In the genomic region with DNA sequence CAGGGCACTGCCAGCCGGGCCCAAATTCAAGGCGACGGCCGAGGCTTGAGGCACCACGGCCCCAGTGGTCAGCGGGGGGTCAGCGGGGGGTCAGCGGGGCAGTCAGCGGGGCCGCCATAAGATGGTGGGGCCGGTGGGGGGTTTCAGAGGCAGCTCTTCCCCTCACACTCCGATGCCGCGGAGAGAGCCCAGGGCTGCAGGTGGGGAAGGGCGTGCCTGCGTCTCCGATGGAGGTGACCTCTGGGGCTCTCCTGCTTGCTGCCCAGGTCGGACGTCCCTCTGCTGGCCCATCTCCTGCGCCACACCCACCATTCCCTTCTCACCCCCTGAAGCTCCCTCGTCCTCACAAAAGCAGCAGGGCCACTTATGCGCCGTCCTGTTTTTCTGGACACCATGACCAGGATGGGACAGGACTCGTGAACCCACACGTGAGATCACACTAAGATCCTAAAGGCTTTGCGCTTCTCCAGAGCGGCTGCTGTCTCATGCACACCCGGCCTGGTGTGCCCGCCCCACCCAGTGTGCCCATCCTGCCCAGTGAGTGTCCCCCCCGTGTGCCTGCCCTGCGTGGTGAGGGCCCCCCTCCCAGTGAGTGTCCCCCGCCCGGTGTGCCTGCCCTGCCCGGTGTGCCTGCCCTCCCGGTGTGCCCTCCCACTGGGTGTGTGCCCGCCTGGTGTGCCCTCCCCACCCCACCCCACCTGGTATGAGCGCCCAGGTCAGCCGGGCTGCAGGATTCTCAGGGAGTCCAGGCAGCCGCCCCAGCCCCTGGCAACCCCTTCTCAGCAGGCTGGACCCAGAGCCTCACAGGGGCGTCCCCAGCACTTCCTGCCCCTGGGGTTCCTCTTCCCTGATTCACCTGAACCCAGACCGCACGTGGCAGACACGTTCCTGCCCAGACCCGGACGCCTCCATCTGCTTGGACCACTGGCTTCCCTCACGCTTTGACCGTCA, we compare ENCODE assay signal across 16 cellular contexts. TPM values are rescaled to one million over a fixed set of nuclear protein-coding genes. Genes with fewer than 3 reads are reported as not detected.
DNase-seq lines count a peak whose midpoint lies in the region; ATAC-seq and TF ChIP-seq lines count a peak whose summit lies in the region.
"Had no signal": no experiment of that assay in that cellular context is flagged by ENCODE, and none has a peak within 500 bp of the region (broad histone marks: within the 10 kb centered on the region; RNA-seq: fewer than 3 reads in every experiment).

No MANE protein-coding gene starts in this region.

- H3K9me3 Mint-ChIP-seq in glutamatergic neuron (ENCODE audit: unreplicated experiment) (peaks cover 4% of the 10 kb centered on the region), osteocyte (ENCODE audit: unreplicated experiment) (no peaks in the 10 kb centered on the region)
- H3K9me3 Mint-ChIP-seq: activated CD4-positive, alpha-beta T cell treated with anti-CD3 and anti-CD28 coated beads, Interleukin-2, amount 10 ng/mL, durations not matched to agents 7 days and 5 days; activated T-helper 1 cell treated with anti-CD3 and anti-CD28 coated beads, Interleukin-12 subunit alpha, Interleukin-12 subunit beta, Interleukin-2, Interleukin-4 antibody, amounts not matched to agents 30 ng/mL and 10 ng/mL and 1 ng/mL, durations not matched to agents 14 hours and 24 hours and 36 hours had no signal

- no peaks in the 10 kb centered on the region for H3K36me3 Mint-ChIP-seq in glutamatergic neuron (ENCODE audit: unreplicated experiment)
- H3K36me3 Mint-ChIP-seq in osteocyte (ENCODE audit: unreplicated experiment): no peaks in the 10 kb centered on the region

- peak overlapping the region; percentile 48 for H3K27ac Mint-ChIP-seq in glutamatergic neuron (ENCODE audit: unreplicated experiment)
- H3K27ac Mint-ChIP-seq in osteocyte (ENCODE audit: unreplicated experiment): no peak overlapping the region
- H3K27ac Mint-ChIP-seq: activated CD4-positive, alpha-beta T cell treated with anti-CD3 and anti-CD28 coated beads, Interleukin-2, amount 10 ng/mL, durations not matched to agents 7 days and 5 days; activated T-helper 1 cell treated with anti-CD3 and anti-CD28 coated beads, Interleukin-12 subunit alpha, Interleukin-12 subunit beta, Interleukin-2, Interleukin-4 antibody, amounts not matched to agents 30 ng/mL and 10 ng/mL and 1 ng/mL, durations not matched to agents 14 hours and 24 hours and 36 hours had no signal

- H3K4me3 Mint-ChIP-seq in glutamatergic neuron (ENCODE audit: unreplicated experiment) (no peak overlapping the region), osteocyte (ENCODE audit: unreplicated experiment) (no peak overlapping the region)
- H3K4me3 Mint-ChIP-seq: activated CD4-positive, alpha-beta T cell treated with anti-CD3 and anti-CD28 coated beads, Interleukin-2, amount 10 ng/mL, durations not matched to agents 7 days and 5 days; activated T-helper 1 cell treated with anti-CD3 and anti-CD28 coated beads, Interleukin-12 subunit alpha, Interleukin-12 subunit beta, Interleukin-2, Interleukin-4 antibody, amounts not matched to agents 30 ng/mL and 10 ng/mL and 1 ng/mL, durations not matched to agents 14 hours and 24 hours and 36 hours had no signal

- ATAC-seq in HG03469 (IDR thresholded peaks at IDR 0.05; ENCODE audit: unreplicated experiment): no peak

- H3K27ac ChIP-seq in C4-2B: peak overlapping the region; percentile 53; the same call in 1 of the 2 replicates
- H3K27ac ChIP-seq: 22Rv1, thoracic aorta had no signal

- TF ChIP-seq CTCF in C4-2B (conservative IDR thresholded peaks at IDR 0.05) (no peak), glutamatergic neuron (IDR thresholded peaks at IDR 0.05; ENCODE audit: partially characterized antibody, unreplicated experiment) (no peak), osteocyte (IDR thresholded peaks at IDR 0.05) (no peak)

- H3K4me1 Mint-ChIP-seq in glutamatergic neuron (ENCODE audit: low read depth, unreplicated experiment) (peaks cover 25% of the 10 kb centered on the region), osteocyte (ENCODE audit: unreplicated experiment) (peaks cover 33% of the 10 kb centered on the region)

- H3K27me3 Mint-ChIP-seq in glutamatergic neuron (ENCODE audit: unreplicated experiment): peaks cover 9% of the 10 kb centered on the region
- H3K27me3 Mint-ChIP-seq in osteocyte (ENCODE audit: unreplicated experiment): peaks cover 48% of the 10 kb centered on the region

- DNase-seq in DMS53 (lab: John Stamatoyannopoulos, UW): peak; percentile 40
- DNase-seq in DMS53 treated with DMSO at 0.1 percent for 48 hours (lab: John Stamatoyannopoulos, UW; ENCODE audit: unreplicated experiment): no peak
- no peak for DNase-seq in glutamatergic neuron
- peak; percentile 80 for DNase-seq in osteocyte (ENCODE audit: extremely low spot score, unreplicated experiment)
- DNase-seq in NCI-H69 (lab: John Stamatoyannopoulos, UW): no peak
- no peak for DNase-seq in DMS153 treated with DMSO at 0.1 percent for 48 hours (lab: John Stamatoyannopoulos, UW; ENCODE audit: unreplicated experiment)
- DNase-seq: activated CD4-positive, alpha-beta T cell treated with anti-CD3 and anti-CD28 coated beads, Interleukin-2, amount 10 ng/mL, durations not matched to agents 7 days and 5 days; amniotic stem cell; DMS79; foreskin melanocyte had no signal

RNA-seq across cellular contexts. Expression of a gene that starts 48.7 kb away (rescaled TPM):
- total RNA-seq in glutamatergic neuron (ENCODE audit: unreplicated experiment) (41.7 TPM), osteocyte (not detected in 2 replicates)
- total RNA-seq: endothelial cell of umbilical vein had no signal

Comparison
In these comparisons a context has a peak if more than half of its experiments do, and no peak if none do; other contexts are left out.
1. DNase-seq: peak in DMS53 (single experiment) and osteocyte (single experiment); none in DMS53 treated with DMSO at 0.1 percent for 48 hours (single experiment), glutamatergic neuron (single experiment), NCI-H69 (single experiment) and DMS153 treated with DMSO at 0.1 percent for 48 hours (single experiment).
2. RNA of a gene that starts 48.7 kb away (total RNA-seq): 41.7 TPM in glutamatergic neuron (single experiment); not detected in osteocyte; every median in the first group is over 10 times any median in the second.